12 cellular contexts compared by ENCODE assay signal in the genomic region with DNA sequence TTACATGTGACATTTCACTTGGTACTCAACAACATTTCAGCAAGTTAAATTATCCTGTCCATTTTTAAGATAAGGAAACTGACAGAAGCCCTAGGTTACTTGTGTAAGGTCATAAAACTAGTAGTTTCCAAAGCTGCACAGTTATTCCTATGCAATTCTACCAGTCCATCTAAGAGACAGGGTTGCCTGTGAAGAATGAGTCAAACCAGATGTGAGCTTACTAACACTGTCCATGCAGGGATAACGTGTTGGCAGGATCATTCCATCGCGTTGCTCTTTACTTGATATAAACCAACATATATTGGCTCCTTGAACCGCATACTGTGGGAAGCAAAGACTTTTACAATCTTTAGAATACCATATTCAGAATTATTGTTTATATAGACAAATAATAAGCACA.
DNase-seq lines count a peak whose midpoint lies in the region; ATAC-seq, FAIRE-seq and TF ChIP-seq lines count a peak whose summit lies in the region.
"Had no signal": no experiment of that assay in that cellular context is flagged by ENCODE, and none has a peak within 500 bp of the region (broad histone marks: within the 10 kb centered on the region; RNA-seq: fewer than 3 reads in every experiment).

No MANE protein-coding gene starts in this region.

- no peak overlapping the region for H3K4me3 ChIP-seq in mesodermal cell (ENCODE audit: extremely low read depth, insufficient read depth, low read length, poor library complexity, severe bottlenecking)

- no peak for FAIRE-seq in GM12891 (lab: Jason Lieb, UNC)

- H3K27ac ChIP-seq in mesodermal cell (ENCODE audit: low read depth, low read length, severe bottlenecking) = peak overlapping the region; percentile 90
- H3K27ac ChIP-seq: parathyroid adenoma had no signal

- TF ChIP-seq CTCF in AG09319 (IDR thresholded peaks at IDR 0.05; ENCODE audit: low read depth, low read length) = no peak

- DNase-seq in AG09319 (ENCODE audit: extremely low read depth, low read depth) (peak; percentile 12), M059J (ENCODE audit: low read depth) (peak; percentile 23), dedifferentiated amniotic fluid mesenchymal stem cell (ENCODE audit: extremely low spot score) (peak; percentile 29), NOMO-1 treated with dmso at 0.1 percent for 144 hours (lab: John Stamatoyannopoulos, UW; ENCODE audit: unreplicated experiment) (no peak), GM12891 (ENCODE audit: insufficient read length, low spot score) (no peak), KBM-7 (no peak)
- DNase-seq: activated CD8-positive, alpha-beta memory T cell treated with anti-CD3 and anti-CD28 coated beads, Interleukin-2, amount 10 ng/mL, durations not matched to agents 7 days and 5 days; erythroblast; left colon had no signal

- no peaks in the 10 kb centered on the region for H3K36me3 ChIP-seq in mesodermal cell (ENCODE audit: control insufficient read depth, insufficient read depth, low read length)

- ATAC-seq in HG03571 (IDR thresholded peaks at IDR 0.05; ENCODE audit: unreplicated experiment) = no peak
- ATAC-seq: activated CD8-positive, alpha-beta memory T cell treated with anti-CD3 and anti-CD28 coated beads, Interleukin-2, amount 10 ng/mL, durations not matched to agents 7 days and 5 days; left colon had no signal

- in situ Hi-C loops in KBM-7 (cut with MboI; ENCODE audit: low pct_unique_long_range_greater_than_20kb, low sequenced_read_pairs) = no loop called here

- H3K4me1 ChIP-seq in mesodermal cell (ENCODE audit: control insufficient read depth, insufficient read depth, low read length, poor library complexity, severe bottlenecking) = peaks cover 28% of the 10 kb centered on the region
- H3K4me1 ChIP-seq: parathyroid adenoma had no signal

- no peaks in the 10 kb centered on the region for H3K9me3 ChIP-seq in mesodermal cell (ENCODE audit: control insufficient read depth, low read length)

- no peak for TF ChIP-seq POLR2A in GM12891 (IDR thresholded peaks at IDR 0.05; ENCODE audit: low read depth, low read length)

- 84% methylated on average over 3 of the region's 4 CpGs; no CpG with 5 or more reads in 1 of the 2 experiments for WGBS in mesodermal cell (ENCODE audit: insufficient coverage in 2 of 2), 2 experiments

TF ChIP-seq in GM12891, 5 proteins besides CTCF, POLR2A, EP300 and RAD21:
- TF ChIP-seq TAF1 (IDR thresholded peaks at IDR 0.05; ENCODE audit: low read depth, low read length) (no peak), SPI1 (IDR thresholded peaks at IDR 0.05; ENCODE audit: low read depth, low read length) (no peak), POU2F2 (IDR thresholded peaks at IDR 0.05; ENCODE audit: low read depth, low read length) (no peak), POLR2AphosphoS5 (IDR thresholded peaks at IDR 0.05; ENCODE audit: low read depth, low read length) (no peak), PAX5 (IDR thresholded peaks at IDR 0.05; ENCODE audit: insufficient read depth, low read length, severe bottlenecking) (no peak)

Comparison
In these comparisons a context has a peak if more than half of its experiments do, and no peak if none do; other contexts are left out.
1. DNase-seq: peak in AG09319 (single experiment), M059J (single experiment) and dedifferentiated amniotic fluid mesenchymal stem cell (single experiment); none in NOMO-1 treated with dmso at 0.1 percent for 144 hours (single experiment), GM12891 (single experiment) and KBM-7 (single experiment).